2 cellular contexts compared by ENCODE assay signal in the genomic region with DNA sequence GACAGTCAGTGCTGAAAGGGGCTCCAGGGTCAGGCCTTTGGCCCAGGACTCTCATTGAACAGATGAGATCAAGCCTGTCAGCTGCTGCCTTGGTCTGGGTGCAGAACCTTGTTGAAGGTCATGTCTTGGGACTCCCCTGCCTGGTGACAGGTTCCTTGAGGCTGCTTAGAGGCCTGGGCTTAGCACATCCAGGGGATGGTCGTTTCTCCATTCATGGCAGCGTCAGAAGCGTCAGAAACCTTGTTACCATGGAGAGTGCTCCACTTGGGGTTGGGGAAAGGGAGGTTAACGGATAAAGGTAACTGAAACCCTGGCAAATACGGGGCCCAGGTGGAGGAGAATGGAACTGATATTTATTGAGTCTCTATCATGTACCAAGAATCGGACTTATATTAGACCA.
TF ChIP-seq lines count a peak whose summit lies in the region.

No MANE protein-coding gene starts in this region.

TF ChIP-seq in SK-N-SH, 30 proteins besides CTCF, POLR2A, EP300 and RAD21 (continued from another document):
- TF ChIP-seq, protein P1, sequence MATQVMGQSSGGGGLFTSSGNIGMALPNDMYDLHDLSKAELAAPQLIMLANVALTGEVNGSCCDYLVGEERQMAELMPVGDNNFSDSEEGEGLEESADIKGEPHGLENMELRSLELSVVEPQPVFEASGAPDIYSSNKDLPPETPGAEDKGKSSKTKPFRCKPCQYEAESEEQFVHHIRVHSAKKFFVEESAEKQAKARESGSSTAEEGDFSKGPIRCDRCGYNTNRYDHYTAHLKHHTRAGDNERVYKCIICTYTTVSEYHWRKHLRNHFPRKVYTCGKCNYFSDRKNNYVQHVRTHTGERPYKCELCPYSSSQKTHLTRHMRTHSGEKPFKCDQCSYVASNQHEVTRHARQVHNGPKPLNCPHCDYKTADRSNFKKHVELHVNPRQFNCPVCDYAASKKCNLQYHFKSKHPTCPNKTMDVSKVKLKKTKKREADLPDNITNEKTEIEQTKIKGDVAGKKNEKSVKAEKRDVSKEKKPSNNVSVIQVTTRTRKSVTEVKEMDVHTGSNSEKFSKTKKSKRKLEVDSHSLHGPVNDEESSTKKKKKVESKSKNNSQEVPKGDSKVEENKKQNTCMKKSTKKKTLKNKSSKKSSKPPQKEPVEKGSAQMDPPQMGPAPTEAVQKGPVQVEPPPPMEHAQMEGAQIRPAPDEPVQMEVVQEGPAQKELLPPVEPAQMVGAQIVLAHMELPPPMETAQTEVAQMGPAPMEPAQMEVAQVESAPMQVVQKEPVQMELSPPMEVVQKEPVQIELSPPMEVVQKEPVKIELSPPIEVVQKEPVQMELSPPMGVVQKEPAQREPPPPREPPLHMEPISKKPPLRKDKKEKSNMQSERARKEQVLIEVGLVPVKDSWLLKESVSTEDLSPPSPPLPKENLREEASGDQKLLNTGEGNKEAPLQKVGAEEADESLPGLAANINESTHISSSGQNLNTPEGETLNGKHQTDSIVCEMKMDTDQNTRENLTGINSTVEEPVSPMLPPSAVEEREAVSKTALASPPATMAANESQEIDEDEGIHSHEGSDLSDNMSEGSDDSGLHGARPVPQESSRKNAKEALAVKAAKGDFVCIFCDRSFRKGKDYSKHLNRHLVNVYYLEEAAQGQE (IDR thresholded peaks at IDR 0.05; ENCODE audit: low read depth, low read length) = no peak
- no peak for TF ChIP-seq FOSL2 (IDR thresholded peaks at IDR 0.05; ENCODE audit: borderline replicate concordance, low read depth)
- TF ChIP-seq NRF1 (IDR thresholded peaks at IDR 0.05; ENCODE audit: low read depth, low read length) = no peak
- no peak for TF ChIP-seq ELF1 (IDR thresholded peaks at IDR 0.05)
- TF ChIP-seq FOXM1 (IDR thresholded peaks at IDR 0.05; ENCODE audit: low read depth) = no peak
- no peak for TF ChIP-seq SMC3 (IDR thresholded peaks at IDR 0.05; ENCODE audit: low read depth, low read length)
- TF ChIP-seq GATA2 (CRISPR knock-in tag; IDR thresholded peaks at IDR 0.05) = no peak
- TF ChIP-seq JUND (IDR thresholded peaks at IDR 0.05) = no peak
- no peak for TF ChIP-seq IRF3 (IDR thresholded peaks at IDR 0.05; ENCODE audit: low read depth, low read length)
- no peak for TF ChIP-seq MXI1 (IDR thresholded peaks at IDR 0.05; ENCODE audit: low read depth, low read length)
- TF ChIP-seq POLR2AphosphoS5 (IDR thresholded peaks at IDR 0.05; ENCODE audit: low read depth, low read length) = no peak
- TF ChIP-seq TAF1 (IDR thresholded peaks at IDR 0.05; ENCODE audit: borderline replicate concordance, low read depth, low read length) = no peak

TF ChIP-seq in SK-N-SH treated with all-trans-retinoic acid at 6 μM for 48 hours, 23 proteins besides CTCF, POLR2A, EP300 and RAD21 (continued from another document):
- no peak for TF ChIP-seq CSDC2 (CRISPR knock-in tag; IDR thresholded peaks at IDR 0.05)
- TF ChIP-seq, protein P2, sequence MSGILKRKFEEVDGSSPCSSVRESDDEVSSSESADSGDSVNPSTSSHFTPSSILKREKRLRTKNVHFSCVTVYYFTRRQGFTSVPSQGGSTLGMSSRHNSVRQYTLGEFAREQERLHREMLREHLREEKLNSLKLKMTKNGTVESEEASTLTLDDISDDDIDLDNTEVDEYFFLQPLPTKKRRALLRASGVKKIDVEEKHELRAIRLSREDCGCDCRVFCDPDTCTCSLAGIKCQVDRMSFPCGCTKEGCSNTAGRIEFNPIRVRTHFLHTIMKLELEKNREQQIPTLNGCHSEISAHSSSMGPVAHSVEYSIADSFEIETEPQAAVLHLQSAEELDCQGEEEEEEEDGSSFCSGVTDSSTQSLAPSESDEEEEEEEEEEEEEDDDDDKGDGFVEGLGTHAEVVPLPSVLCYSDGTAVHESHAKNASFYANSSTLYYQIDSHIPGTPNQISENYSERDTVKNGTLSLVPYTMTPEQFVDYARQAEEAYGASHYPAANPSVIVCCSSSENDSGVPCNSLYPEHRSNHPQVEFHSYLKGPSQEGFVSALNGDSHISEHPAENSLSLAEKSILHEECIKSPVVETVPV (CRISPR knock-in tag; IDR thresholded peaks at IDR 0.05) = no peak
- no peak for TF ChIP-seq ZNF565 (CRISPR knock-in tag; conservative IDR thresholded peaks at IDR 0.05; ENCODE audit: low read depth)
TF ChIP-seq in SK-N-SH treated with all-trans-retinoic acid at 6 μM for 48 hours: peak in this region for 0.
